ENCODE assay signal across 11 cellular contexts in genomic region chr3:115804722-115805121, GRCh38.
DNase-seq lines count a peak whose midpoint lies in the region; ATAC-seq, FAIRE-seq and TF ChIP-seq lines count a peak whose summit lies in the region.
"Had no signal": no experiment of that assay in that cellular context is flagged by ENCODE, and none has a peak within 500 bp of the region (broad histone marks: within the 10 kb centered on the region; RNA-seq: fewer than 3 reads in every experiment).

No MANE protein-coding gene starts in this region.

- H3K4me2 ChIP-seq in K562 (ENCODE audit: insufficient read depth, low read length) = no peak overlapping the region

- no peak for FAIRE-seq in K562 (lab: Jason Lieb, UNC)

- no TSS peak for BruUV-seq in K562 (replicated peaks; lab: Mats Ljungman, UMichigan)

- no peak overlapping the region for H2AFZ ChIP-seq in K562 (ENCODE audit: low read depth, low read length)

- no peaks in the 10 kb centered on the region for H3K9me3 ChIP-seq in K562 (replicated peaks; ENCODE audit: control insufficient read depth, insufficient read depth, low read depth, low read length)

- no peak for TF ChIP-seq CTCF in AG09309 (IDR thresholded peaks at IDR 0.05; ENCODE audit: control insufficient read depth, insufficient read depth, low read depth, low read length, missing control alignments)
- TF ChIP-seq CTCF in K562 (IDR thresholded peaks at IDR 0.05 in 2 of 3, conservative IDR thresholded peaks at IDR 0.05 in 1 of 3; ENCODE audit: insufficient read depth in 2 of 3, low read depth in 1 of 3, low read length in 3 of 3) = no peak
- TF ChIP-seq CTCF in coronary artery (IDR thresholded peaks at IDR 0.05) = no peak

- H3K4me1 Mint-ChIP-seq in activated T-helper 1 cell treated with anti-CD3 and anti-CD28 coated beads, Interleukin-12 subunit alpha, Interleukin-12 subunit beta, Interleukin-2, Interleukin-4 antibody, amounts not matched to agents 30 ng/mL and 10 ng/mL and 1 ng/mL, durations not matched to agents 14 hours and 24 hours and 36 hours (ENCODE audit: low read depth) = no peaks in the 10 kb centered on the region

- no peaks in the 10 kb centered on the region for H3K9me3 Mint-ChIP-seq in activated T-helper 1 cell treated with anti-CD3 and anti-CD28 coated beads, Interleukin-12 subunit alpha, Interleukin-12 subunit beta, Interleukin-2, Interleukin-4 antibody, amounts not matched to agents 30 ng/mL and 10 ng/mL and 1 ng/mL, durations not matched to agents 14 hours and 24 hours and 36 hours
- H3K9me3 Mint-ChIP-seq: CD4-positive, alpha-beta T cell; effector memory CD8-positive, alpha-beta T cell had no signal

- intact Hi-C loops in K562 (cut with micrococcal nuclease) = no loop called here
- intact Hi-C loops in activated T-helper 1 cell treated with anti-CD3 and anti-CD28 coated beads, Interleukin-12 subunit alpha, Interleukin-12 subunit beta, Interleukin-2, Interleukin-4 antibody, amounts not matched to agents 30 ng/mL and 10 ng/mL and 1 ng/mL, durations not matched to agents 14 hours and 24 hours and 36 hours (cut with micrococcal nuclease) = no loop called here

- WGBS in K562 (ENCODE audit: insufficient coverage, low coverage, missing lambda C conversion rate) = 0% methylated on average over 2 of the region's 2 CpGs

- no peak overlapping the region for H3K27ac Mint-ChIP-seq in activated T-helper 1 cell treated with anti-CD3 and anti-CD28 coated beads, Interleukin-12 subunit alpha, Interleukin-12 subunit beta, Interleukin-2, Interleukin-4 antibody, amounts not matched to agents 30 ng/mL and 10 ng/mL and 1 ng/mL, durations not matched to agents 14 hours and 24 hours and 36 hours
- H3K27ac Mint-ChIP-seq: CD4-positive, alpha-beta T cell; effector memory CD8-positive, alpha-beta T cell had no signal

- H3K27me3 ChIP-seq in K562 (ENCODE audit: control insufficient read depth in 2 of 2, insufficient read depth in 2 of 2, low read length in 2 of 2) = no peaks in the 10 kb centered on the region; a peak in 1 of 5 replicates

- no peak overlapping the region for H3K9ac ChIP-seq in K562 (ENCODE audit: insufficient read depth in 1 of 2, low read depth in 2 of 2, low read length in 2 of 2)

- no peaks in the 10 kb centered on the region for H3K4me1 ChIP-seq in K562 (replicated peaks in 1 of 2; ENCODE audit: control insufficient read depth in 2 of 2, insufficient read depth in 2 of 2, low read length in 2 of 2)

- in situ Hi-C loops in K562 (cut with MboI) = no loop called here

- no peak overlapping the region for H3K27ac ChIP-seq in K562 (ENCODE audit: extremely low read depth, low read depth, low read length)
- no peak overlapping the region for H3K27ac ChIP-seq in coronary artery

- CTCF ChIA-PET in K562 (lab: Yijun Ruan, JAX; ENCODE audit: low intra/inter-chr PET ratio) = no interaction called here

- H4K20me1 ChIP-seq in K562 (replicated peaks; ENCODE audit: control insufficient read depth, insufficient read depth, low read length) = no peaks in the 10 kb centered on the region

- no peaks in the 10 kb centered on the region for H3K9me1 ChIP-seq in K562 (ENCODE audit: control insufficient read depth, insufficient read depth, low read length)

- no peak for ATAC-seq in K562
- ATAC-seq: effector memory CD8-positive, alpha-beta T cell; stimulated activated naive CD8-positive, alpha-beta T cell treated with anti-CD3 and anti-CD28 coated beads, Interleukin-15, Interleukin-2, amounts not matched to agents 100 U/mL and 50 U/mL, for 24 hours had no signal

- no peaks in the 10 kb centered on the region for H3K79me2 ChIP-seq in K562 (ENCODE audit: control insufficient read depth, insufficient read depth, low read length)

- no peak for TF ChIP-seq POLR2A in K562 (conservative IDR thresholded peaks at IDR 0.05)

- H3K4me3 ChIP-seq in AG09309 (ENCODE audit: control insufficient read depth, low read depth, low read length) (no peak overlapping the region), K562 (no peak overlapping the region), coronary artery (no peak overlapping the region)

- no peaks in the 10 kb centered on the region for H3K36me3 Mint-ChIP-seq in activated T-helper 1 cell treated with anti-CD3 and anti-CD28 coated beads, Interleukin-12 subunit alpha, Interleukin-12 subunit beta, Interleukin-2, Interleukin-4 antibody, amounts not matched to agents 30 ng/mL and 10 ng/mL and 1 ng/mL, durations not matched to agents 14 hours and 24 hours and 36 hours (ENCODE audit: low read depth)

- POLR2A ChIA-PET in K562 (lab: Yijun Ruan, JAX) = no interaction called here

- no peak for TF ChIP-seq EP300 in K562 (IDR thresholded peaks at IDR 0.05; ENCODE audit: low read length)

- no peaks in the 10 kb centered on the region for H3K36me3 ChIP-seq in K562 (ENCODE audit: control insufficient read depth, insufficient read depth, low read length)

- peaks cover 17% of the 10 kb centered on the region for H3K27me3 Mint-ChIP-seq in activated T-helper 1 cell treated with anti-CD3 and anti-CD28 coated beads, Interleukin-12 subunit alpha, Interleukin-12 subunit beta, Interleukin-2, Interleukin-4 antibody, amounts not matched to agents 30 ng/mL and 10 ng/mL and 1 ng/mL, durations not matched to agents 14 hours and 24 hours and 36 hours (ENCODE audit: insufficient read depth)

- no peak overlapping the region for H3K4me3 Mint-ChIP-seq in activated T-helper 1 cell treated with anti-CD3 and anti-CD28 coated beads, Interleukin-12 subunit alpha, Interleukin-12 subunit beta, Interleukin-2, Interleukin-4 antibody, amounts not matched to agents 30 ng/mL and 10 ng/mL and 1 ng/mL, durations not matched to agents 14 hours and 24 hours and 36 hours
- H3K4me3 Mint-ChIP-seq: CD4-positive, alpha-beta T cell; effector memory CD8-positive, alpha-beta T cell had no signal

- DNase-seq in AG09309 (ENCODE audit: low read depth) = peak; percentile 91
- peak; percentile 96 for DNase-seq in HS-5 (ENCODE audit: low read depth)
- DNase-seq in K562 (ENCODE audit: extremely low read depth in 1 of 4, low spot score in 3 of 4) = no peak
- DNase-seq in hepatic stellate cell (ENCODE audit: low spot score) = peak; percentile 24
- no peak for DNase-seq in activated T-helper 1 cell treated with anti-CD3 and anti-CD28 coated beads, Interleukin-12 subunit alpha, Interleukin-12 subunit beta, Interleukin-2, Interleukin-4 antibody, amounts not matched to agents 30 ng/mL and 10 ng/mL and 1 ng/mL, durations not matched to agents 14 hours and 24 hours and 36 hours (ENCODE audit: low spot score)
- no peak for DNase-seq in NCI-H1694 treated with DMSO at 0.1 percent for 48 hours (lab: John Stamatoyannopoulos, UW)
- no peak for DNase-seq in coronary artery (ENCODE audit: low spot score)
- DNase-seq in stimulated activated CD4-positive, alpha-beta T cell treated with anti-CD3 and anti-CD28 coated beads, Interleukin-4, amount 100 ng/mL, for 1 hour = no peak
- DNase-seq: CD4-positive, alpha-beta T cell; effector memory CD8-positive, alpha-beta T cell; stimulated activated naive CD8-positive, alpha-beta T cell treated with anti-CD3 and anti-CD28 coated beads, Interleukin-15, Interleukin-2, amounts not matched to agents 100 U/mL and 50 U/mL, for 24 hours had no signal

- no peak for TF ChIP-seq RAD21 in K562 (CRISPR knock-in tag; conservative IDR thresholded peaks at IDR 0.05 in 1 of 2, IDR thresholded peaks at IDR 0.05 in 1 of 2)

TF ChIP-seq in K562, 482 proteins besides CTCF, POLR2A, EP300 and RAD21:
- no peak for TF ChIP-seq ZNF24 (IDR thresholded peaks at IDR 0.05)
- peak; percentile 37; the same call in 1 of the 2 replicates for TF ChIP-seq CEBPB (tag; IDR thresholded peaks at IDR 0.05)
- TF ChIP-seq NFE2 (IDR thresholded peaks at IDR 0.05; ENCODE audit: low read depth) = 0 out of 2 replicates have a peak, but pooled peaks have one; percentile 8
- TF ChIP-seq MAFG (tag; conservative IDR thresholded peaks at IDR 0.05) = peak; percentile 34; the same call in 1 of the 2 replicates

Comparison
In these comparisons a context has a peak if more than half of its experiments do, and no peak if none do; other contexts are left out.
1. DNase-seq: peak in AG09309 (single experiment), HS-5 (single experiment) and hepatic stellate cell (single experiment); none in K562 (0 of 4), activated T-helper 1 cell treated with anti-CD3 and anti-CD28 coated beads, Interleukin-12 subunit alpha, Interleukin-12 subunit beta, Interleukin-2, Interleukin-4 antibody, amounts not matched to agents 30 ng/mL and 10 ng/mL and 1 ng/mL, durations not matched to agents 14 hours and 24 hours and 36 hours (single experiment), NCI-H1694 treated with DMSO at 0.1 percent for 48 hours (single experiment), coronary artery (single experiment) and stimulated activated CD4-positive, alpha-beta T cell treated with anti-CD3 and anti-CD28 coated beads, Interleukin-4, amount 100 ng/mL, for 1 hour (single experiment).